8 cellular contexts compared by ENCODE assay signal in the genomic region with DNA sequence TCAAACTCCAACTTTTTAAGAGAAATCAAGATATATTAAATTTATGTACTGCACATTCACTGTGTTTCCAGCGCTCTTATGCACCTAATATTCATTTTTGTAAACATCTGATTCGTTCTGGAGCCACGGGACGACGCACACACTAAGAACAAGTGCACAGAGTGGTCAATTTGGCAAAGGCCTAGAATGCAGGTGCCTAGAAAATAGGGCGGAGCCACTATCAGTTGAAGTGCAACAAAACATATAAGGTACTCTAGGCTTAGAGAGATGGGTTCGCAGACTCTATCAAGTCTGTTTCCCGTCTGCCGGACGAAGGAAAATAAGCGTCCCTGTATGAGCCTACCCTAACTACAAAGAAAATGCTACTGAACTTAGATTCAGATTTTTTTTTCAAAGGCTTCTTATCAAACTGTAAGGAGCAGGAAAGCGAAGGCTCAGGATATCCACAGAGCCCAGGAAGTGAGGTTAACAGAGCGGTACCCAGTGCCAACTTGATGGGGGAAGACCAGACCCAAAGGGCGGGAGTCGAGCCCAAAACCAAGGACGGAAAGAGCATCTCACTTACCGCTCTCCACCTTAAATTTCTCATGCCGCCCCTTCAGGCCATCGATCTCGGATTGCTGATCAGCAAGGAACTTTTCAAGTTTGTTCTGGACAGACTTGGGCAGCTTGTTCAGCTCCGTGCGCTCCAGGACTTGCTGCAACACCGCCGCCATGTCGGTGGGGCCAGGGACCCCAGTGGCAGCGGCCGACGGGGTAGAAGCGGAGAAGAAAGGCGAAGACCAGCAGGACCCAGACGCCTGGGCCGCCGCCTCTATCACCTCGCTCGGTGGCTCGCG. TPM values are rescaled to one million over a fixed set of nuclear protein-coding genes. Genes with fewer than 3 reads are reported as not detected.
A peak's percentile ranks its signal among the peaks of the same experiment; 100 is the strongest.
DNase-seq lines count a peak whose midpoint lies in the region; ATAC-seq and TF ChIP-seq lines count a peak whose summit lies in the region.

No MANE protein-coding gene starts in this region.

- CTCF ChIA-PET in HEK293T (lab: Yijun Ruan, JAX), result interaction anchor here (0.6 to 1.2 kb wide), 13 partner anchors 8 to 652 kb away, joined by 3 to 8 read pairs (median 4); a partner anchor contains a TSS

- no peaks in the 10 kb centered on the region for H3K27me3 ChIP-seq in MG63

- intact Hi-C loops in dendritic cell treated with granulocyte-macrophage colony-stimulating factor and Interleukin-4, amounts not matched to agents 40 ng/mL and 50 ng/mL, for 4 days (cut with micrococcal nuclease), result no loop called here

- peak; percentile 43 for ATAC-seq in stimulated activated naive CD8-positive, alpha-beta T cell treated with anti-CD3 and anti-CD28 coated beads, Interleukin-15, amount 100 ng/mL, for 72 hours

- DNase-seq in activated naive CD4-positive, alpha-beta T cell treated with Interleukin-2 at 50 U/mL for 16 hours, result peak; percentile 19
- DNase-seq in activated naive CD4-positive, alpha-beta T cell (lab: John Stamatoyannopoulos, UW), result no peak
- DNase-seq in HEK293T (ENCODE audit: extremely low spot score) (peak; percentile 51), MG63 (peak; percentile 56), T-helper 22 cell (ENCODE audit: low read depth) (peak; percentile 34), lung microvascular endothelial cell (ENCODE audit: low read depth in 2 of 2) (peak; percentile 45 to 64)
- peak; percentile 16 to 49 for DNase-seq in stimulated activated naive CD8-positive, alpha-beta T cell treated with anti-CD3 and anti-CD28 coated beads, Interleukin-15, amount 100 ng/mL, for 72 hours

- peaks cover 48% of the 10 kb centered on the region for H3K36me3 ChIP-seq in MG63

- H3K27ac Mint-ChIP-seq in dendritic cell treated with granulocyte-macrophage colony-stimulating factor and Interleukin-4, amounts not matched to agents 40 ng/mL and 50 ng/mL, for 4 days, result peak overlapping the region; percentile 97
- H3K27ac Mint-ChIP-seq in stimulated activated naive CD8-positive, alpha-beta T cell treated with anti-CD3 and anti-CD28 coated beads, Interleukin-15, amount 100 ng/mL, for 72 hours, result peak overlapping the region; percentile 98 to 99

- H3K4me1 Mint-ChIP-seq in dendritic cell treated with granulocyte-macrophage colony-stimulating factor and Interleukin-4, amounts not matched to agents 40 ng/mL and 50 ng/mL, for 4 days (ENCODE audit: low read depth), result peaks cover 11% of the 10 kb centered on the region
- H3K4me1 Mint-ChIP-seq in stimulated activated naive CD8-positive, alpha-beta T cell treated with anti-CD3 and anti-CD28 coated beads, Interleukin-15, amount 100 ng/mL, for 72 hours, result peaks cover 41% of the 10 kb centered on the region

- H3K36me3 Mint-ChIP-seq in dendritic cell treated with granulocyte-macrophage colony-stimulating factor and Interleukin-4, amounts not matched to agents 40 ng/mL and 50 ng/mL, for 4 days (ENCODE audit: low read depth), result peaks cover 56% of the 10 kb centered on the region

- POLR2A ChIA-PET in HEK293T (lab: Yijun Ruan, JAX), result interaction anchor here (0.6 to 1.3 kb wide), 15 partner anchors 11 to 657 kb away, joined by 3 to 9 read pairs (median 3); no protein-coding TSS in a partner anchor

- H3K9me3 ChIP-seq in MG63, result no peaks in the 10 kb centered on the region

- no peaks in the 10 kb centered on the region for H3K27me3 Mint-ChIP-seq in dendritic cell treated with granulocyte-macrophage colony-stimulating factor and Interleukin-4, amounts not matched to agents 40 ng/mL and 50 ng/mL, for 4 days
- no peaks in the 10 kb centered on the region for H3K27me3 Mint-ChIP-seq in stimulated activated naive CD8-positive, alpha-beta T cell treated with anti-CD3 and anti-CD28 coated beads, Interleukin-15, amount 100 ng/mL, for 72 hours

- peak overlapping the region; percentile 99 for H3K4me3 Mint-ChIP-seq in dendritic cell treated with granulocyte-macrophage colony-stimulating factor and Interleukin-4, amounts not matched to agents 40 ng/mL and 50 ng/mL, for 4 days
- H3K4me3 Mint-ChIP-seq in stimulated activated naive CD8-positive, alpha-beta T cell treated with anti-CD3 and anti-CD28 coated beads, Interleukin-15, amount 100 ng/mL, for 72 hours, result peak overlapping the region; percentile 83 to 99

- no peaks in the 10 kb centered on the region for H3K9me3 Mint-ChIP-seq in dendritic cell treated with granulocyte-macrophage colony-stimulating factor and Interleukin-4, amounts not matched to agents 40 ng/mL and 50 ng/mL, for 4 days
- no peaks in the 10 kb centered on the region for H3K9me3 Mint-ChIP-seq in stimulated activated naive CD8-positive, alpha-beta T cell treated with anti-CD3 and anti-CD28 coated beads, Interleukin-15, amount 100 ng/mL, for 72 hours

- peak overlapping the region; percentile 85 for H3K4me3 ChIP-seq in MG63

TF ChIP-seq in HEK293T, 16 proteins besides CTCF, POLR2A, EP300 and RAD21:
- TF ChIP-seq CTBP1 (IDR thresholded peaks at IDR 0.05; ENCODE audit: borderline replicate concordance) (no peak), SUZ12 (IDR thresholded peaks at IDR 0.05) (no peak), LEF1 (IDR thresholded peaks at IDR 0.05; ENCODE audit: borderline replicate concordance) (no peak), FOXA1 (IDR thresholded peaks at IDR 0.05) (no peak), NFRKB (IDR thresholded peaks at IDR 0.05) (no peak), BHLHE40 (IDR thresholded peaks at IDR 0.05; ENCODE audit: borderline replicate concordance) (no peak), TARDBP (IDR thresholded peaks at IDR 0.05) (no peak), HDGF (IDR thresholded peaks at IDR 0.05; ENCODE audit: borderline replicate concordance) (no peak), FOXM1 (IDR thresholded peaks at IDR 0.05; ENCODE audit: borderline replicate concordance) (no peak), ZNF384 (IDR thresholded peaks at IDR 0.05) (no peak), ARNT (IDR thresholded peaks at IDR 0.05) (no peak), ELF4 (IDR thresholded peaks at IDR 0.05) (no peak), SP1 (IDR thresholded peaks at IDR 0.05) (no peak), FOXK2 (IDR thresholded peaks at IDR 0.05) (no peak), L3MBTL2 (conservative IDR thresholded peaks at IDR 0.05) (no peak)
- TF ChIP-seq, protein P1, sequence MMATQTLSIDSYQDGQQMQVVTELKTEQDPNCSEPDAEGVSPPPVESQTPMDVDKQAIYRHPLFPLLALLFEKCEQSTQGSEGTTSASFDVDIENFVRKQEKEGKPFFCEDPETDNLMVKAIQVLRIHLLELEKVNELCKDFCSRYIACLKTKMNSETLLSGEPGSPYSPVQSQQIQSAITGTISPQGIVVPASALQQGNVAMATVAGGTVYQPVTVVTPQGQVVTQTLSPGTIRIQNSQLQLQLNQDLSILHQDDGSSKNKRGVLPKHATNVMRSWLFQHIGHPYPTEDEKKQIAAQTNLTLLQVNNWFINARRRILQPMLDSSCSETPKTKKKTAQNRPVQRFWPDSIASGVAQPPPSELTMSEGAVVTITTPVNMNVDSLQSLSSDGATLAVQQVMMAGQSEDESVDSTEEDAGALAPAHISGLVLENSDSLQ (IDR thresholded peaks at IDR 0.05), result no peak

RNA-seq across cellular contexts. Expression of a gene that starts 0.5 kb away (rescaled TPM):
- total RNA-seq in MG63 (2014; rRNA removed; shearing (Covaris generic); ENCODE audit: low replicate concordance), result 23.2 and 40.3 TPM in 2 replicates
- 54.0 and 78.8 TPM in 2 replicates for total RNA-seq in lung microvascular endothelial cell

RNA-seq across cellular contexts. Expression of a gene that starts 1.1 kb away (rescaled TPM):
- total RNA-seq in MG63 (2014; rRNA removed; shearing (Covaris generic); ENCODE audit: low replicate concordance), result 12.7 and 15.0 TPM in 2 replicates
- total RNA-seq in lung microvascular endothelial cell, result 11.1 and 24.2 TPM in 2 replicates

Comparison
In these comparisons a context has a peak if more than half of its experiments do, and no peak if none do; other contexts are left out.
1. DNase-seq: peak in activated naive CD4-positive, alpha-beta T cell treated with Interleukin-2 at 50 U/mL for 16 hours (single experiment), HEK293T (single experiment), MG63 (single experiment), T-helper 22 cell (single experiment), lung microvascular endothelial cell (2 of 2) and stimulated activated naive CD8-positive, alpha-beta T cell treated with anti-CD3 and anti-CD28 coated beads, Interleukin-15, amount 100 ng/mL, for 72 hours (2 of 2); none in activated naive CD4-positive, alpha-beta T cell (0 of 4).